8 cellular contexts compared by ENCODE assay signal in genomic region chr21:41068411-41069304, GRCh38.
DNase-seq lines count a peak whose midpoint lies in the region; ATAC-seq and TF ChIP-seq lines count a peak whose summit lies in the region.

No MANE protein-coding gene starts in this region.

- H3K27ac Mint-ChIP-seq in activated CD8-positive, alpha-beta T cell treated with anti-CD3 and anti-CD28 coated beads for 36 hours = no peak overlapping the region
- no peak overlapping the region for H3K27ac Mint-ChIP-seq in effector memory CD8-positive, alpha-beta T cell
- H3K27ac Mint-ChIP-seq in memory B cell = no peak overlapping the region

- H3K27me3 Mint-ChIP-seq in activated CD8-positive, alpha-beta T cell treated with anti-CD3 and anti-CD28 coated beads for 36 hours = peaks cover 32% of the 10 kb centered on the region
- H3K27me3 Mint-ChIP-seq in effector memory CD8-positive, alpha-beta T cell = peaks cover 35 to 62% of the 10 kb centered on the region in 2 donors
- H3K27me3 Mint-ChIP-seq in memory B cell = peaks cover 12% of the 10 kb centered on the region

- CTCF ChIA-PET in activated CD8-positive, alpha-beta T cell treated with anti-CD3 and anti-CD28 coated beads for 36 hours (lab: Charles Lee) = interaction anchor here (0.7 to 3.9 kb wide), 7 partner anchors 11 to 602 kb away, joined by 3 to 15 read pairs (median 3); no protein-coding TSS in a partner anchor

- H3K36me3 Mint-ChIP-seq in activated CD8-positive, alpha-beta T cell treated with anti-CD3 and anti-CD28 coated beads for 36 hours (ENCODE audit: low read depth) = no peaks in the 10 kb centered on the region
- H3K36me3 Mint-ChIP-seq in effector memory CD8-positive, alpha-beta T cell (ENCODE audit: insufficient read depth) = no peaks in the 10 kb centered on the region
- no peaks in the 10 kb centered on the region for H3K36me3 Mint-ChIP-seq in memory B cell

- peak; percentile 58 for ATAC-seq in HG03442 (IDR thresholded peaks at IDR 0.05; ENCODE audit: unreplicated experiment)
- ATAC-seq in activated CD8-positive, alpha-beta T cell treated with anti-CD3 and anti-CD28 coated beads for 36 hours = peak; percentile 84
- no peak for ATAC-seq in effector memory CD8-positive, alpha-beta T cell (replicated peaks)
- peak; percentile 62 for ATAC-seq in memory B cell (ENCODE audit: low read depth)
- no peak for ATAC-seq in HG03520 (IDR thresholded peaks at IDR 0.05; ENCODE audit: unreplicated experiment)

- peak overlapping the region; percentile 34 for H3K4me3 Mint-ChIP-seq in activated CD8-positive, alpha-beta T cell treated with anti-CD3 and anti-CD28 coated beads for 36 hours
- peak overlapping the region in 1 of 2 donors; percentile 8 for H3K4me3 Mint-ChIP-seq in effector memory CD8-positive, alpha-beta T cell
- peak overlapping the region; percentile 38 for H3K4me3 Mint-ChIP-seq in memory B cell

- intact Hi-C loops in activated CD8-positive, alpha-beta T cell treated with anti-CD3 and anti-CD28 coated beads for 36 hours (cut with micrococcal nuclease) = loop anchor here (5.0 kb wide), 1 partner anchor 926 kb away; no protein-coding TSS in a partner anchor

- no peak overlapping the region for H3K4me3 ChIP-seq in GM06990 (replicated peaks; ENCODE audit: low read depth, low read length)

- H3K9me3 Mint-ChIP-seq in activated CD8-positive, alpha-beta T cell treated with anti-CD3 and anti-CD28 coated beads for 36 hours = no peaks in the 10 kb centered on the region
- no peaks in the 10 kb centered on the region for H3K9me3 Mint-ChIP-seq in effector memory CD8-positive, alpha-beta T cell
- no peaks in the 10 kb centered on the region for H3K9me3 Mint-ChIP-seq in memory B cell

- H3K36me3 ChIP-seq in GM06990 (ENCODE audit: control insufficient read depth, insufficient read depth, low read length) = no peaks in the 10 kb centered on the region

- POLR2A ChIA-PET in activated CD8-positive, alpha-beta T cell treated with anti-CD3 and anti-CD28 coated beads for 36 hours (lab: Charles Lee) = no interaction called here

- DNase-seq in GM06990 (ENCODE audit: extremely low read depth, insufficient read length) = peak; percentile 14
- peak; percentile 61 for DNase-seq in NCI-H526 treated with DMSO at 0.1 percent for 48 hours (lab: John Stamatoyannopoulos, UW)
- peak; percentile 80 for DNase-seq in activated CD8-positive, alpha-beta T cell treated with anti-CD3 and anti-CD28 coated beads for 36 hours
- peak in 2 of 3 experiments; percentile 1 to 4 for DNase-seq in effector memory CD8-positive, alpha-beta T cell
- peak; percentile 46 to 57 for DNase-seq in memory B cell (ENCODE audit: low spot score in 2 of 2)
- peak; percentile 49 to 68 for DNase-seq in stimulated activated CD8-positive, alpha-beta memory T cell treated with anti-CD3 and anti-CD28 coated beads, Interleukin-15, amount 100 ng/mL, for 48 hours (ENCODE audit: low read depth in 2 of 2)

- H3K4me1 Mint-ChIP-seq in activated CD8-positive, alpha-beta T cell treated with anti-CD3 and anti-CD28 coated beads for 36 hours (ENCODE audit: low read depth) = peaks cover 8% of the 10 kb centered on the region
- H3K4me1 Mint-ChIP-seq in effector memory CD8-positive, alpha-beta T cell (ENCODE audit: low read depth in 2 of 2) = peaks cover 6 to 7% of the 10 kb centered on the region in 2 donors
- peaks cover 7% of the 10 kb centered on the region for H3K4me1 Mint-ChIP-seq in memory B cell

- no peaks in the 10 kb centered on the region for H3K27me3 ChIP-seq in GM06990 (replicated peaks; ENCODE audit: control insufficient read depth, insufficient read depth, low read length)

- TF ChIP-seq CTCF in GM06990 (IDR thresholded peaks at IDR 0.05; ENCODE audit: insufficient read depth, low read length, poor library complexity, severe bottlenecking) = peak; percentile 78
- TF ChIP-seq CTCF in activated CD8-positive, alpha-beta T cell treated with anti-CD3 and anti-CD28 coated beads for 36 hours (IDR thresholded peaks at IDR 0.05) = peak; percentile 89

Comparison
In these comparisons a context has a peak if more than half of its experiments do, and no peak if none do; other contexts are left out.
1. DNase-seq: peak in every context shown above with its lines; median percentile 80 in activated CD8-positive, alpha-beta T cell treated with anti-CD3 and anti-CD28 coated beads for 36 hours; 61 in NCI-H526 treated with DMSO at 0.1 percent for 48 hours; 58 in stimulated activated CD8-positive, alpha-beta memory T cell treated with anti-CD3 and anti-CD28 coated beads, Interleukin-15, amount 100 ng/mL, for 48 hours; 52 in memory B cell; 14 in GM06990; 2 in effector memory CD8-positive, alpha-beta T cell.
2. ATAC-seq: peak in HG03442 (single experiment), activated CD8-positive, alpha-beta T cell treated with anti-CD3 and anti-CD28 coated beads for 36 hours (single experiment) and memory B cell (single experiment); none in effector memory CD8-positive, alpha-beta T cell (single experiment) and HG03520 (single experiment).